In the genomic region with DNA sequence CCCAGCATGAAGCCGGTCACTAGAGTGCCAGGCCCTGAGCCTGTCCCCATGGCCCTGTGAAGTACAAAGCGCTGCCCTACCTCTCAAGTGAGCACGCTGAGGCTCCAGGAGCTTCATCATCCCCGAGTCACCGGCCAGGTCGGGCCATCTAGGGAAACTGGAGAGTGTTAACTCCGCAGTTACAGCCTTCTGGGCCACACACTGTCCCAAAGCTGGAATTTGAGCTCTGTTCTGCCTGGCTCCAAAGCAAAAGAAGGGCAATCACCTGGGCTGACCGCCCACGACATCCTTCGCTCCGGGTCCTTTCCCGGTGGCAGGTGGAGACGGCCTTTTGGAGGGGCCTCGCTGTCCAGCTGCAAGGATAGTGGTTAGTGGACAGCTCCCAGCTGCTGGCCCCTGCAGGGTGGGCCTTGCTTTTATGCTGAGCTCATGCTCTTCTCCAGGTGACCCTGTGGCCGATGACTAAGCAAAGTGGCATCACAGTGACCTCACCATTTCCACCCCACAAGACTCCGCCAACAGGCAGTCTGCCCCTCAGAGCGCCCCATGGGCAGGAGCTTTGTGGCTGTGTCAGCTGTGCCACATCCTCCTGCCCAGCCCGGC, we compare ENCODE assay signal across 1 cellular context.
A peak's percentile ranks its signal among the peaks of the same experiment; 100 is the strongest.
TF ChIP-seq lines count a peak whose summit lies in the region.

No MANE protein-coding gene starts in this region.

TF ChIP-seq in H1, 55 proteins besides CTCF, POLR2A, EP300 and RAD21 (continued from another document):
- TF ChIP-seq BACH1 (IDR thresholded peaks at IDR 0.05; ENCODE audit: low read length) (peak; percentile 66), GABPA (IDR thresholded peaks at IDR 0.05; ENCODE audit: borderline replicate concordance, insufficient read depth, low read length) (no peak), TEAD4 (IDR thresholded peaks at IDR 0.05; ENCODE audit: low read depth, low read length) (no peak), SP4 (IDR thresholded peaks at IDR 0.05; ENCODE audit: low read length) (no peak), CREB1 (IDR thresholded peaks at IDR 0.05) (no peak)
- TF ChIP-seq, protein P1, sequence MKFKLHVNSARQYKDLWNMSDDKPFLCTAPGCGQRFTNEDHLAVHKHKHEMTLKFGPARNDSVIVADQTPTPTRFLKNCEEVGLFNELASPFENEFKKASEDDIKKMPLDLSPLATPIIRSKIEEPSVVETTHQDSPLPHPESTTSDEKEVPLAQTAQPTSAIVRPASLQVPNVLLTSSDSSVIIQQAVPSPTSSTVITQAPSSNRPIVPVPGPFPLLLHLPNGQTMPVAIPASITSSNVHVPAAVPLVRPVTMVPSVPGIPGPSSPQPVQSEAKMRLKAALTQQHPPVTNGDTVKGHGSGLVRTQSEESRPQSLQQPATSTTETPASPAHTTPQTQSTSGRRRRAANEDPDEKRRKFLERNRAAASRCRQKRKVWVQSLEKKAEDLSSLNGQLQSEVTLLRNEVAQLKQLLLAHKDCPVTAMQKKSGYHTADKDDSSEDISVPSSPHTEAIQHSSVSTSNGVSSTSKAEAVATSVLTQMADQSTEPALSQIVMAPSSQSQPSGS (IDR thresholded peaks at IDR 0.05; ENCODE audit: low read length) = no peak
TF ChIP-seq in H1: peak in this region for 2.
